In genomic region chr15:40093224-40093842, GRCh38 we compare ENCODE assay signal across 9 cellular contexts. TPM values are rescaled to one million over a fixed set of nuclear protein-coding genes. Genes with fewer than 3 reads are reported as not detected.
DNase-seq lines count a peak whose midpoint lies in the region; ATAC-seq and TF ChIP-seq lines count a peak whose summit lies in the region.
"Had no signal": no experiment of that assay in that cellular context is flagged by ENCODE, and none has a peak within 500 bp of the region (broad histone marks: within the 10 kb centered on the region; RNA-seq: fewer than 3 reads in every experiment).

No MANE protein-coding gene starts in this region.

- H3K9ac ChIP-seq in SU-DHL-6 (ENCODE audit: low read length) (peak overlapping the region; percentile 68), liver (ENCODE audit: low read depth in 1 of 2, low read length in 2 of 2) (no peak overlapping the region)

- H3K79me2 ChIP-seq in SU-DHL-6 (ENCODE audit: insufficient read depth, low read length): peaks cover 45% of the 10 kb centered on the region

- H3K9me2 ChIP-seq in SU-DHL-6 (replicated peaks; ENCODE audit: insufficient read depth, low read length): no peaks in the 10 kb centered on the region

- ATAC-seq in HG03565 (IDR thresholded peaks at IDR 0.05; ENCODE audit: unreplicated experiment): no peak
- ATAC-seq: HCT116 had no signal

- no peaks in the 10 kb centered on the region for H4K20me1 ChIP-seq in SU-DHL-6 (ENCODE audit: low read depth, low read length)

- H3K9me3 ChIP-seq in SU-DHL-6 (ENCODE audit: insufficient read depth, low read length) (no peaks in the 10 kb centered on the region), liver (ENCODE audit: control insufficient read depth in 4 of 4, low read length in 3 of 4) (no peaks in the 10 kb centered on the region), thymus (ENCODE audit: control insufficient read depth) (no peaks in the 10 kb centered on the region)

- peaks cover 54% of the 10 kb centered on the region for H3F3A ChIP-seq in SU-DHL-6 (ENCODE audit: insufficient read depth)

- TF ChIP-seq CTCF in SU-DHL-6 (IDR thresholded peaks at IDR 0.05; ENCODE audit: insufficient read depth, low read length, poor library complexity, severe bottlenecking) (no peak), liver (IDR thresholded peaks at IDR 0.05; ENCODE audit: low read depth, low read length, missing input control) (no peak), GM13977 (IDR thresholded peaks at IDR 0.05; ENCODE audit: extremely low read depth, insufficient read depth, missing control alignments) (no peak)

- peak overlapping the region; percentile 70 for H3K4me2 ChIP-seq in SU-DHL-6 (ENCODE audit: low read depth, low read length, poor library complexity, severe bottlenecking)

- H3K4me3 ChIP-seq in SU-DHL-6 (ENCODE audit: insufficient read depth, low read length, poor library complexity, severe bottlenecking): no peak overlapping the region
- H3K4me3 ChIP-seq in liver (ENCODE audit: low read depth in 1 of 3, low read length in 3 of 3): no peak overlapping the region
- no peak overlapping the region for H3K4me3 ChIP-seq in thymus (ENCODE audit: low read length)

- peak overlapping the region; percentile 98 for H3K27ac ChIP-seq in SU-DHL-6 (ENCODE audit: low read depth, low read length)
- peak overlapping the region; percentile 59 to 68 for H3K27ac ChIP-seq in liver (ENCODE audit: low read depth in 1 of 2, low read length in 2 of 2)
- peak overlapping the region; percentile 8 for H3K27ac ChIP-seq in thymus (ENCODE audit: low read depth)

- DNase-seq in NCI-H2227 (lab: John Stamatoyannopoulos, UW; ENCODE audit: unreplicated experiment) (peak; percentile 31), NCI-H2227 treated with DMSO at 0.1 percent for 48 hours (lab: John Stamatoyannopoulos, UW) (no peak), HCEC 1CT (no peak), GM13977 (ENCODE audit: low spot score) (no peak)

- no peak overlapping the region for H2AFZ ChIP-seq in SU-DHL-6 (ENCODE audit: low read depth, low read length, severe bottlenecking)

- H3K4me1 ChIP-seq in liver (ENCODE audit: control insufficient read depth in 4 of 4, insufficient read depth in 4 of 4, low read length in 3 of 4) (peaks cover 29 to 54% (median 40%) of the 10 kb centered on the region in 4 donors), thymus (ENCODE audit: control insufficient read depth, insufficient read depth, low read length) (peaks cover 45% of the 10 kb centered on the region)

- in situ Hi-C loops in GM13977 (cut with MboI; ENCODE audit: low pct_unique_long_range_greater_than_20kb, low sequenced_read_pairs, unreplicated experiment): no loop called here

- H3K27me3 ChIP-seq in SU-DHL-6 (ENCODE audit: low read length) (no peaks in the 10 kb centered on the region), liver (ENCODE audit: control insufficient read depth in 4 of 4, insufficient read depth in 4 of 4, low read length in 3 of 4) (no peaks in the 10 kb centered on the region), thymus (ENCODE audit: control insufficient read depth, insufficient read depth) (no peaks in the 10 kb centered on the region)

- no peak for TF ChIP-seq RAD21 in liver (IDR thresholded peaks at IDR 0.05)

- H3K36me3 ChIP-seq in SU-DHL-6 (ENCODE audit: low read length) (peaks cover 10% of the 10 kb centered on the region), liver (ENCODE audit: control insufficient read depth in 4 of 4, insufficient read depth in 3 of 4, low read depth in 1 of 4, low read length in 3 of 4) (no peaks in the 10 kb centered on the region), thymus (ENCODE audit: control insufficient read depth, insufficient read depth) (peaks cover 87% of the 10 kb centered on the region)

- WGBS in liver: 65% methylated on average over 18 of the region's 18 CpGs
- 83% methylated on average over 18 of the region's 18 CpGs for WGBS in thymus

TF ChIP-seq in liver, 16 proteins besides CTCF, POLR2A, EP300 and RAD21:
- TF ChIP-seq SP1 (IDR thresholded peaks at IDR 0.05) (no peak), NR2F2 (IDR thresholded peaks at IDR 0.05) (no peak), JUND (IDR thresholded peaks at IDR 0.05) (no peak)
TF ChIP-seq in liver: peak in this region for 0.

RNA-seq across cellular contexts. Expression of gene BMF, which starts 15.3 kb away (rescaled TPM):
- total RNA-seq in liver: 10 to 100 TPM in 1 of 2 donors, 1 to 10 TPM in 1; 6.6 to 10.2 TPM
- polyA plus RNA-seq in liver (1 to 10 TPM in 1 of 2 donors, under 1 TPM in 1; 0.63 to 1.4 TPM), thymus (70.4 TPM)

RNA-seq across cellular contexts. Expression of gene SRP14, which starts 54.4 kb away (rescaled TPM):
- 10 to 100 TPM; 67.2 to 84.9 TPM for total RNA-seq in liver
- polyA plus RNA-seq in liver: 100 to 1,000 TPM; 146 to 357 TPM
- polyA plus RNA-seq in thymus: 522 TPM

Comparison
In these comparisons a context has a peak if more than half of its experiments do, and no peak if none do; other contexts are left out.
1. H3K27ac ChIP-seq: peak in every context shown above with its lines; median percentile 98 in SU-DHL-6; 64 in liver; 8 in thymus.
2. RNA of gene BMF, which starts 15.3 kb away (polyA plus RNA-seq): 70.4 TPM in thymus (single experiment); 0.63 to 1.4 TPM in liver; every median in the first group is over 10 times any median in the second.